21 cellular contexts compared by ENCODE assay signal in genomic region chr12:33703221-33703620, GRCh38.
A peak's percentile ranks its signal among the peaks of the same experiment; 100 is the strongest.
DNase-seq lines count a peak whose midpoint lies in the region; ATAC-seq and TF ChIP-seq lines count a peak whose summit lies in the region.
"Had no signal": no experiment of that assay in that cellular context is flagged by ENCODE, and none has a peak within 500 bp of the region (broad histone marks: within the 10 kb centered on the region; RNA-seq: fewer than 3 reads in every experiment).

No MANE protein-coding gene starts in this region.

- no peaks in the 10 kb centered on the region for H3K9me3 ChIP-seq in PC-3 (ENCODE audit: low read length)
- peaks cover 4% of the 10 kb centered on the region for H3K9me3 ChIP-seq in mesenchymal stem cell (ENCODE audit: control insufficient read depth, low read length)
- H3K9me3 ChIP-seq in Peyer's patch: no peaks in the 10 kb centered on the region
- H3K9me3 ChIP-seq: BE2C had no signal

- no peak for TF ChIP-seq POLR2A in Peyer's patch (IDR thresholded peaks at IDR 0.05)

- H3K18ac ChIP-seq in mesenchymal stem cell (ENCODE audit: low read depth in 1 of 2, low read length in 2 of 2): no peak overlapping the region

- H4K20me1 ChIP-seq in PC-3 (ENCODE audit: low read length): no peaks in the 10 kb centered on the region

- H3K9ac ChIP-seq in PC-3 (ENCODE audit: low read length) (no peak overlapping the region), mesenchymal stem cell (ENCODE audit: low read length) (no peak overlapping the region)

- no peaks in the 10 kb centered on the region for H3K79me2 ChIP-seq in PC-3 (ENCODE audit: low read length)

- peaks cover 9% of the 10 kb centered on the region; the same call in 1 of the 2 replicates for H3K4me1 ChIP-seq in PC-3 (ENCODE audit: insufficient read depth, low read length)
- H3K4me1 ChIP-seq in mesenchymal stem cell (ENCODE audit: control insufficient read depth, insufficient read depth, low read depth, low read length): no peaks in the 10 kb centered on the region
- no peaks in the 10 kb centered on the region for H3K4me1 ChIP-seq in Peyer's patch
- H3K4me1 ChIP-seq: BE2C had no signal

- no peaks in the 10 kb centered on the region for H3F3A ChIP-seq in PC-3 (ENCODE audit: low read length, unreplicated experiment)

- intact Hi-C loops in PC-3 (cut with micrococcal nuclease): no loop called here

- H2AFZ ChIP-seq in PC-3 (ENCODE audit: low read length): no peak overlapping the region
- no peak overlapping the region for H2AFZ ChIP-seq in mesenchymal stem cell (ENCODE audit: low read depth, low read length)
- H2AFZ ChIP-seq: GM23338 had no signal

- H3K79me1 ChIP-seq in mesenchymal stem cell (replicated peaks; ENCODE audit: low read length, poor library complexity, severe bottlenecking): no peaks in the 10 kb centered on the region

- 80% methylated on average over 1 of the region's 1 CpG for WGBS in mesenchymal stem cell

- no peak overlapping the region for H4K8ac ChIP-seq in mesenchymal stem cell (ENCODE audit: low read length)

- CTCF ChIA-PET in PC-3 (lab: Charles Lee): no interaction called here

- H3K36me3 ChIP-seq in PC-3 (ENCODE audit: low read depth, low read length) (no peaks in the 10 kb centered on the region), mesenchymal stem cell (ENCODE audit: control insufficient read depth in 1 of 2, insufficient read depth in 2 of 2, low read depth in 1 of 2, low read length in 2 of 2) (no peaks in the 10 kb centered on the region), Peyer's patch (no peaks in the 10 kb centered on the region)
- H3K36me3 ChIP-seq: BE2C had no signal

- no peaks in the 10 kb centered on the region for H3K27me3 ChIP-seq in PC-3 (ENCODE audit: low read length)
- no peaks in the 10 kb centered on the region for H3K27me3 ChIP-seq in mesenchymal stem cell (ENCODE audit: control insufficient read depth in 1 of 2, insufficient read depth in 1 of 2, low read length in 2 of 2)
- no peaks in the 10 kb centered on the region for H3K27me3 ChIP-seq in Peyer's patch
- H3K27me3 ChIP-seq: BE2C had no signal

- no TSS peak for BruUV-seq in PC-3 (replicated peaks; lab: Mats Ljungman, UMichigan)

- H2AK5ac ChIP-seq in mesenchymal stem cell (ENCODE audit: low read length, severe bottlenecking): no peak overlapping the region

- POLR2A ChIA-PET in PC-3 (lab: Charles Lee; ENCODE audit: unreplicated experiment): no interaction called here

- no peak overlapping the region for H2BK15ac ChIP-seq in mesenchymal stem cell (ENCODE audit: low read depth, poor library complexity, severe bottlenecking)

- H2BK120ac ChIP-seq in mesenchymal stem cell (ENCODE audit: low read depth, low read length): no peak overlapping the region

- H4K91ac ChIP-seq in mesenchymal stem cell (ENCODE audit: low read length): no peak overlapping the region

- H3K23ac ChIP-seq in mesenchymal stem cell (ENCODE audit: low read length in 2 of 2): no peak overlapping the region

- no peak overlapping the region for H3K4me3 ChIP-seq in PC-3 (ENCODE audit: low read length)
- H3K4me3 ChIP-seq in epithelial cell of esophagus (ENCODE audit: low read length): no peak overlapping the region
- no peak overlapping the region for H3K4me3 ChIP-seq in mesenchymal stem cell (ENCODE audit: insufficient read depth in 1 of 2, low read depth in 1 of 2, low read length in 2 of 2)
- no peak overlapping the region for H3K4me3 ChIP-seq in Peyer's patch
- H3K4me3 ChIP-seq: GM12878, GM23338 had no signal

- H3K9me2 ChIP-seq in PC-3 (replicated peaks; ENCODE audit: low read length): no peaks in the 10 kb centered on the region

- H3K4me2 ChIP-seq in PC-3 (ENCODE audit: low read length): no peak overlapping the region
- H3K4me2 ChIP-seq in mesenchymal stem cell (ENCODE audit: low read length, poor library complexity, severe bottlenecking): no peak overlapping the region
- H3K4me2 ChIP-seq: GM23338 had no signal

- H3K14ac ChIP-seq in mesenchymal stem cell (ENCODE audit: low read length in 2 of 2): no peak overlapping the region

- TF ChIP-seq CTCF in PC-3 (conservative IDR thresholded peaks at IDR 0.05; ENCODE audit: low read depth, low read length) (no peak), epithelial cell of esophagus (IDR thresholded peaks at IDR 0.05; ENCODE audit: insufficient read depth, low read depth, low read length, missing control alignments) (no peak), Peyer's patch (IDR thresholded peaks at IDR 0.05) (no peak)

- no peak overlapping the region for H2BK5ac ChIP-seq in mesenchymal stem cell (ENCODE audit: low read depth, low read length, poor library complexity, severe bottlenecking)

- H2BK12ac ChIP-seq in mesenchymal stem cell (ENCODE audit: low read length in 2 of 2): no peak overlapping the region

- H3K27ac ChIP-seq in PC-3 (ENCODE audit: low read length): no peak overlapping the region
- H3K27ac ChIP-seq in mesenchymal stem cell (ENCODE audit: low read length, poor library complexity, severe bottlenecking): no peak overlapping the region
- H3K27ac ChIP-seq in Peyer's patch: no peak overlapping the region
- H3K27ac ChIP-seq: HL-60 had no signal

- no peak overlapping the region for H3K4ac ChIP-seq in mesenchymal stem cell (ENCODE audit: low read depth in 1 of 2, low read length in 2 of 2)

- DNase-seq in HT1080 (ENCODE audit: low read depth) (peak; percentile 3), PC-3 (peak; percentile 57), epithelial cell of esophagus (ENCODE audit: low read depth) (peak; percentile 55), ecto neural progenitor cell (ENCODE audit: low spot score) (no peak), NCI-H2107 (lab: John Stamatoyannopoulos, UW) (no peak), mesenchymal stem cell (no peak), Peyer's patch (no peak)
- DNase-seq: ACHN; BE2C; C1 segment of cervical spinal cord; CD4-positive, CD25-positive, alpha-beta regulatory T cell; CD8-positive, alpha-beta memory T cell; COR-L47; DMS 273 treated with DMSO at 0.1 percent for 48 hours; DMS53; DND-41; EL; HCEC 1CT had no signal

- ATAC-seq in PC-3: no peak
- ATAC-seq: GM12878, GM23338 had no signal

Comparison
In these comparisons a context has a peak if more than half of its experiments do, and no peak if none do; other contexts are left out.
1. DNase-seq: peak in HT1080 (single experiment), PC-3 (single experiment) and epithelial cell of esophagus (single experiment); none in ecto neural progenitor cell (single experiment), NCI-H2107 (single experiment), mesenchymal stem cell (single experiment) and Peyer's patch (0 of 3).